ENCODE assay signal across 13 cellular contexts in genomic region chr6:76684881-76685280, GRCh38.
DNase-seq lines count a peak whose midpoint lies in the region; ATAC-seq, FAIRE-seq and TF ChIP-seq lines count a peak whose summit lies in the region.
"Had no signal": no experiment of that assay in that cellular context is flagged by ENCODE, and none has a peak within 500 bp of the region (broad histone marks: within the 10 kb centered on the region; RNA-seq: fewer than 3 reads in every experiment).

No MANE protein-coding gene starts in this region.

- FAIRE-seq in D721Med (lab: Jason Lieb, UNC), result no peak

- no peak for ATAC-seq in HG02571 (IDR thresholded peaks at IDR 0.05; ENCODE audit: unreplicated experiment)

- no peak overlapping the region for H3K27ac ChIP-seq in WERI-Rb-1
- H3K27ac ChIP-seq: testis had no signal

- H3K9me3 ChIP-seq in WERI-Rb-1 (ENCODE audit: severe bottlenecking), result no peaks in the 10 kb centered on the region
- H3K9me3 ChIP-seq: testis had no signal

- H3K27me3 Mint-ChIP-seq in nephron progenitor cell (ENCODE audit: low read depth, poor library complexity), result no peaks in the 10 kb centered on the region

- TF ChIP-seq CTCF in WERI-Rb-1 (IDR thresholded peaks at IDR 0.05; ENCODE audit: low read depth, low read length) (peak; percentile 36), nephron progenitor cell (IDR thresholded peaks at IDR 0.05) (no peak), D721Med (IDR thresholded peaks at IDR 0.05; ENCODE audit: insufficient read depth, missing control alignments) (no peak)

- no peaks in the 10 kb centered on the region for H3K36me3 ChIP-seq in WERI-Rb-1

- H3K4me1 Mint-ChIP-seq in nephron progenitor cell, result no peaks in the 10 kb centered on the region

- no peaks in the 10 kb centered on the region for H3K36me3 Mint-ChIP-seq in nephron progenitor cell (ENCODE audit: low read depth)

- H3K4me3 Mint-ChIP-seq in nephron progenitor cell, result no peak overlapping the region

- no peaks in the 10 kb centered on the region for H3K27me3 ChIP-seq in WERI-Rb-1 (ENCODE audit: insufficient read depth, low read depth, severe bottlenecking)
- H3K27me3 ChIP-seq: testis had no signal

- H3K27ac Mint-ChIP-seq in nephron progenitor cell, result no peak overlapping the region

- peak; percentile 51 for DNase-seq in DMS53 treated with DMSO at 0.1 percent for 48 hours (lab: John Stamatoyannopoulos, UW; ENCODE audit: unreplicated experiment)
- peak; percentile 13 for DNase-seq in HuH-7 (ENCODE audit: low spot score)
- no peak for DNase-seq in WERI-Rb-1
- peak; percentile 23 for DNase-seq in iPS-NIHi7 (ENCODE audit: extremely low spot score)
- DNase-seq in nephron progenitor cell, result no peak
- no peak for DNase-seq in superior temporal gyrus (ENCODE audit: extremely low spot score)
- no peak for DNase-seq in D721Med (ENCODE audit: insufficient read length, low spot score)
- DNase-seq: activated CD4-positive, alpha-beta T cell treated with anti-CD3 and anti-CD28 coated beads for 1 hour; activated naive CD4-positive, alpha-beta T cell treated with anti-CD3 and anti-CD28 coated beads, Interleukin-2, amount 50 U/mL, for 16 hours; NCI-H2029 treated with DMSO at 0.1 percent for 48 hours; T-helper 1 cell; testis had no signal

- H3K9me3 Mint-ChIP-seq in nephron progenitor cell, result peaks cover 8% of the 10 kb centered on the region

- no peak overlapping the region for H3K4me3 ChIP-seq in WERI-Rb-1 (ENCODE audit: low read depth, low read length)
- H3K4me3 ChIP-seq: testis had no signal

Comparison
In these comparisons a context has a peak if more than half of its experiments do, and no peak if none do; other contexts are left out.
1. DNase-seq: peak in DMS53 treated with DMSO at 0.1 percent for 48 hours (single experiment), HuH-7 (single experiment) and iPS-NIHi7 (single experiment); none in WERI-Rb-1 (single experiment), nephron progenitor cell (single experiment), superior temporal gyrus (single experiment) and D721Med (single experiment).